1 cellular context compared by ENCODE assay signal in genomic region chr1:99969729-99970591, GRCh38.
TF ChIP-seq lines count a peak whose summit lies in the region.

Gene SLC35A3 (plus strand): TSS chr1:99969996. CDS start chr1:99993555, 23,559 bp downstream.

TF ChIP-seq in H1, 55 proteins besides CTCF, POLR2A, EP300 and RAD21 (continued from another document):
- TF ChIP-seq HDAC2 (IDR thresholded peaks at IDR 0.05; ENCODE audit: borderline replicate concordance in 1 of 2, low read depth in 2 of 2, low read length in 2 of 2) = peak in 1 of 2 experiments; percentile 89; a peak in 2 of 4 replicates
- TF ChIP-seq SIX5 (IDR thresholded peaks at IDR 0.05; ENCODE audit: low read depth, low read length) = peak; percentile 25; the same call in 1 of the 2 replicates
- peak; percentile 97 for TF ChIP-seq GABPA (IDR thresholded peaks at IDR 0.05; ENCODE audit: borderline replicate concordance, insufficient read depth, low read length)
- TF ChIP-seq USF2 (IDR thresholded peaks at IDR 0.05; ENCODE audit: low read length) = no peak
- TF ChIP-seq TEAD4 (IDR thresholded peaks at IDR 0.05; ENCODE audit: low read depth, low read length) = 0 out of 2 replicates have a peak, but pooled peaks have one; percentile 41
- peak; percentile 76 for TF ChIP-seq E2F6 (IDR thresholded peaks at IDR 0.05)
- no peak for TF ChIP-seq FOSL1 (IDR thresholded peaks at IDR 0.05; ENCODE audit: insufficient read depth, low read depth, low read length)
- 0 out of 2 replicates have a peak, but pooled peaks have one; percentile 11 for TF ChIP-seq TCF12 (IDR thresholded peaks at IDR 0.05; ENCODE audit: low read depth, low read length)
- TF ChIP-seq CBX5 (IDR thresholded peaks at IDR 0.05; ENCODE audit: low read depth, low read length) = no peak
- TF ChIP-seq KDM5A (IDR thresholded peaks at IDR 0.05; ENCODE audit: low read length) = peak; percentile 82
- TF ChIP-seq KDM4A (IDR thresholded peaks at IDR 0.05; ENCODE audit: low read depth, low read length, severe bottlenecking) = peak; percentile 70
- TF ChIP-seq CREB1 (IDR thresholded peaks at IDR 0.05) = peak; percentile 55
- peak; percentile 92 for TF ChIP-seq TAF7 (optimal IDR thresholded peaks at IDR 0.05; ENCODE audit: borderline replicate concordance, low read depth, low read length)
- TF ChIP-seq JUND (IDR thresholded peaks at IDR 0.05; ENCODE audit: low read length) = no peak
- TF ChIP-seq CHD2 (IDR thresholded peaks at IDR 0.05; ENCODE audit: low read length) = 0 out of 2 replicates have a peak, but pooled peaks have one; percentile 23
- no peak for TF ChIP-seq BRCA1 (IDR thresholded peaks at IDR 0.05; ENCODE audit: low read depth, low read length)
- no peak for TF ChIP-seq CHD1 (IDR thresholded peaks at IDR 0.05; ENCODE audit: low read depth, low read length)
- TF ChIP-seq MAX (IDR thresholded peaks at IDR 0.05) = peak; percentile 84
- no peak for TF ChIP-seq RXRA (IDR thresholded peaks at IDR 0.05; ENCODE audit: insufficient read depth, low read depth, low read length)
- peak; percentile 68 for TF ChIP-seq POLR2AphosphoS5 (IDR thresholded peaks at IDR 0.05; ENCODE audit: low read depth, low read length)
- TF ChIP-seq RFX5 (IDR thresholded peaks at IDR 0.05; ENCODE audit: borderline replicate concordance, low read depth, low read length) = no peak
- peak; percentile 94 for TF ChIP-seq PHF8 (conservative IDR thresholded peaks at IDR 0.05; ENCODE audit: low read depth, low read length)
- peak; percentile 64 for TF ChIP-seq SP4 (IDR thresholded peaks at IDR 0.05; ENCODE audit: low read length)
- peak; percentile 99 for TF ChIP-seq ASH2L (IDR thresholded peaks at IDR 0.05; ENCODE audit: low read length)
- TF ChIP-seq BCL11A (IDR thresholded peaks at IDR 0.05; ENCODE audit: low read depth in 2 of 2, low read length in 2 of 2) = no peak
